In genomic region chr2:133569416-133569815, GRCh38 we compare ENCODE assay signal across 16 cellular contexts. TPM values are rescaled to one million over a fixed set of nuclear protein-coding genes. Genes with fewer than 3 reads are reported as not detected.
DNase-seq lines count a peak whose midpoint lies in the region; ATAC-seq, FAIRE-seq and TF ChIP-seq lines count a peak whose summit lies in the region.
"Had no signal": no experiment of that assay in that cellular context is flagged by ENCODE, and none has a peak within 500 bp of the region (broad histone marks: within the 10 kb centered on the region; RNA-seq: fewer than 3 reads in every experiment).

No MANE protein-coding gene starts in this region.

- peaks cover 49% of the 10 kb centered on the region for H3K27me3 ChIP-seq in BLaER1

- no peak overlapping the region for H3K9ac ChIP-seq in BLaER1

- H3K27ac Mint-ChIP-seq in nephron: peak overlapping the region; percentile 41 to 84 (median 83)
- H3K27ac Mint-ChIP-seq in activated naive CD8-positive, alpha-beta T cell treated with anti-CD3 and anti-CD28 coated beads, Interleukin-2, amount 50 U/mL, for 24 hours: no peak overlapping the region
- H3K27ac Mint-ChIP-seq: CD4-positive, alpha-beta memory T cell had no signal

- H3K4me1 ChIP-seq in BLaER1: peaks cover 80% of the 10 kb centered on the region

- peaks cover 61% of the 10 kb centered on the region for H3K4me1 Mint-ChIP-seq in nephron
- no peaks in the 10 kb centered on the region for H3K4me1 Mint-ChIP-seq in activated naive CD8-positive, alpha-beta T cell treated with anti-CD3 and anti-CD28 coated beads, Interleukin-2, amount 50 U/mL, for 24 hours
- H3K4me1 Mint-ChIP-seq: CD4-positive, alpha-beta memory T cell had no signal

- no peaks in the 10 kb centered on the region for H3K9me3 Mint-ChIP-seq in nephron
- no peaks in the 10 kb centered on the region for H3K9me3 Mint-ChIP-seq in activated naive CD8-positive, alpha-beta T cell treated with anti-CD3 and anti-CD28 coated beads, Interleukin-2, amount 50 U/mL, for 24 hours

- peaks cover 7% of the 10 kb centered on the region for H3K27me3 Mint-ChIP-seq in nephron (ENCODE audit: low read depth)
- peaks cover 14% of the 10 kb centered on the region for H3K27me3 Mint-ChIP-seq in activated naive CD8-positive, alpha-beta T cell treated with anti-CD3 and anti-CD28 coated beads, Interleukin-2, amount 50 U/mL, for 24 hours

- FAIRE-seq in endometrium (lab: Jason Lieb, UNC): peak; percentile 74
- FAIRE-seq: D721Med had no signal

- peak overlapping the region; percentile 79 for H3K4me2 ChIP-seq in BLaER1

- peaks cover 11% of the 10 kb centered on the region; the same call in 1 of the 2 replicates for H3K9me3 ChIP-seq in BLaER1

- no peaks in the 10 kb centered on the region for H3K36me3 Mint-ChIP-seq in nephron (ENCODE audit: low read depth)
- no peaks in the 10 kb centered on the region for H3K36me3 Mint-ChIP-seq in activated naive CD8-positive, alpha-beta T cell treated with anti-CD3 and anti-CD28 coated beads, Interleukin-2, amount 50 U/mL, for 24 hours (ENCODE audit: low read depth)
- H3K36me3 Mint-ChIP-seq: CD4-positive, alpha-beta memory T cell had no signal

- no peak for ATAC-seq in activated naive CD8-positive, alpha-beta T cell treated with anti-CD3 and anti-CD28 coated beads, Interleukin-2, amount 50 U/mL, for 24 hours
- no peak for ATAC-seq in HG02973 (IDR thresholded peaks at IDR 0.05; ENCODE audit: unreplicated experiment)

- H4K20me1 ChIP-seq in BLaER1: no peaks in the 10 kb centered on the region

- H3K27ac ChIP-seq in BLaER1: no peak overlapping the region
- H3K27ac ChIP-seq: C4-2B had no signal

- H3K4me3 Mint-ChIP-seq in nephron: peak overlapping the region; percentile 35 to 39 (median 36)
- H3K4me3 Mint-ChIP-seq in activated naive CD8-positive, alpha-beta T cell treated with anti-CD3 and anti-CD28 coated beads, Interleukin-2, amount 50 U/mL, for 24 hours: no peak overlapping the region
- H3K4me3 Mint-ChIP-seq: CD4-positive, alpha-beta memory T cell had no signal

- 0 out of 2 replicates have a peak overlapping the region, but pooled peaks have one; percentile 51 for H3K4me3 ChIP-seq in BLaER1

- DNase-seq in H4 (ENCODE audit: low spot score) (peak; percentile 13), ureter (ENCODE audit: low spot score) (no peak)
- DNase-seq in activated naive CD8-positive, alpha-beta T cell treated with anti-CD3 and anti-CD28 coated beads, Interleukin-2, amount 50 U/mL, for 24 hours: no peak
- no peak for DNase-seq in activated CD4-positive, alpha-beta T cell treated with anti-CD3 and anti-CD28 coated beads, Interleukin-2, amount 50 U/mL, for 1 hour
- DNase-seq: ACHN; CD4-positive, alpha-beta memory T cell; COR-L47; DMS153; H7; KBM-7 had no signal

- no peak for TF ChIP-seq CTCF in nephron (IDR thresholded peaks at IDR 0.05; ENCODE audit: unreplicated experiment in 3 of 3)

- no peaks in the 10 kb centered on the region; the same call in 1 of the 2 replicates for H3K36me3 ChIP-seq in BLaER1

RNA-seq across cellular contexts. Expression of gene NCKAP5, which starts 1.2 kb away (rescaled TPM):
- 0.08 and 1.0 TPM in 2 replicates for total RNA-seq in H4 (2014; rRNA removed; shearing (Covaris generic))
- total RNA-seq in ureter: 7.3 TPM
- total RNA-seq: CD4-positive, alpha-beta memory T cell had no signal
